In genomic region chr1:156119503-156120209, GRCh38 we compare ENCODE assay signal across 9 cellular contexts. TPM values are rescaled to one million over a fixed set of nuclear protein-coding genes. Genes with fewer than 3 reads are reported as not detected.
A peak's percentile ranks its signal among the peaks of the same experiment; 100 is the strongest.
DNase-seq lines count a peak whose midpoint lies in the region; ATAC-seq, FAIRE-seq and TF ChIP-seq lines count a peak whose summit lies in the region.
"Had no signal": no experiment of that assay in that cellular context is flagged by ENCODE, and none has a peak within 500 bp of the region (broad histone marks: within the 10 kb centered on the region; RNA-seq: fewer than 3 reads in every experiment).

No MANE protein-coding gene starts in this region.

- no peaks in the 10 kb centered on the region for H3K79me2 ChIP-seq in OCI-LY7 (ENCODE audit: insufficient read depth, low read depth, low read length)

- no peak for FAIRE-seq in bronchial epithelial cell (lab: Jason Lieb, UNC)

- WGBS in mesodermal cell (ENCODE audit: insufficient coverage in 2 of 2), 2 experiments: 83 to 89% methylated on average over 3 of the region's 3 CpGs

- no peaks in the 10 kb centered on the region for H4K20me1 ChIP-seq in OCI-LY7 (ENCODE audit: insufficient read depth, low read length)

- no TSS peak for BruUV-seq in OCI-LY7 (replicated peaks; lab: Mats Ljungman, UMichigan)

- DNase-seq in Daoy (ENCODE audit: low read depth) (peak; percentile 81), OCI-LY7 (ENCODE audit: low spot score) (peak; percentile 21), bronchial epithelial cell (ENCODE audit: low read depth) (peak; percentile 64), NCI-H510A (lab: John Stamatoyannopoulos, UW) (no peak)
- no peak for DNase-seq in activated effector memory CD4-positive, alpha-beta T cell treated with Interleukin-2 at 50 U/mL for 16 hours
- DNase-seq: left cardiac atrium had no signal

- no peaks in the 10 kb centered on the region for H3K9me2 ChIP-seq in OCI-LY7 (ENCODE audit: insufficient read depth, low read length)

- no peak overlapping the region for H3K4me2 ChIP-seq in OCI-LY7 (ENCODE audit: low read length)

- H3K27ac ChIP-seq in OCI-LY7 (ENCODE audit: low read depth, low read length, poor library complexity, severe bottlenecking): no peak overlapping the region
- H3K27ac ChIP-seq in mesodermal cell (ENCODE audit: low read depth, low read length, severe bottlenecking): peak overlapping the region; percentile 57

- no peaks in the 10 kb centered on the region for H3K27me3 ChIP-seq in bronchial epithelial cell (ENCODE audit: control insufficient read depth, insufficient read depth, low read length)

- POLR2A ChIA-PET in OCI-LY7 (lab: Charles Lee): interaction anchor here (1.2 kb wide), 1 partner anchor 10 kb away, joined by 3 read pairs; no protein-coding TSS in a partner anchor

- no peak for ATAC-seq in GM21390 (IDR thresholded peaks at IDR 0.05; ENCODE audit: unreplicated experiment)
- no peak for ATAC-seq in HG03196 (IDR thresholded peaks at IDR 0.05; ENCODE audit: unreplicated experiment)

- CTCF ChIA-PET in OCI-LY7 (lab: Charles Lee; ENCODE audit: unreplicated experiment): interaction anchor here (1.3 kb wide), 1 partner anchor 9 kb away, joined by 3 read pairs; no protein-coding TSS in a partner anchor

- TF ChIP-seq CTCF in OCI-LY7 (conservative IDR thresholded peaks at IDR 0.05; ENCODE audit: low read length) (no peak), bronchial epithelial cell (IDR thresholded peaks at IDR 0.05; ENCODE audit: insufficient read depth, low read length, severe bottlenecking) (no peak)

- H3K4me3 ChIP-seq in OCI-LY7 (ENCODE audit: low read depth, low read length, poor library complexity, severe bottlenecking) (no peak overlapping the region), bronchial epithelial cell (ENCODE audit: low read depth, low read length) (no peak overlapping the region), mesodermal cell (ENCODE audit: extremely low read depth, insufficient read depth, low read length, poor library complexity, severe bottlenecking) (no peak overlapping the region)

- no peaks in the 10 kb centered on the region for H3K36me3 ChIP-seq in OCI-LY7 (ENCODE audit: insufficient read depth, low read length)
- H3K36me3 ChIP-seq in bronchial epithelial cell (ENCODE audit: control insufficient read depth, insufficient read depth, low read length): peaks cover 6% of the 10 kb centered on the region
- H3K36me3 ChIP-seq in mesodermal cell (ENCODE audit: control insufficient read depth, insufficient read depth, low read length): peaks cover 44% of the 10 kb centered on the region

- intact Hi-C loops in OCI-LY7 (cut with micrococcal nuclease; ENCODE audit: unreplicated experiment): loop anchor here (10.0 kb wide), 1 partner anchor 325 kb away; no protein-coding TSS in a partner anchor

- peaks cover 4% of the 10 kb centered on the region for H3K4me1 ChIP-seq in OCI-LY7 (ENCODE audit: insufficient read depth, low read length, poor library complexity, severe bottlenecking)
- peaks cover 68% of the 10 kb centered on the region for H3K4me1 ChIP-seq in mesodermal cell (ENCODE audit: control insufficient read depth, insufficient read depth, low read length, poor library complexity, severe bottlenecking)

- no peak overlapping the region for H2AFZ ChIP-seq in OCI-LY7 (ENCODE audit: low read length)

- H3K9me3 ChIP-seq in OCI-LY7 (ENCODE audit: low read length): no peaks in the 10 kb centered on the region
- no peaks in the 10 kb centered on the region for H3K9me3 ChIP-seq in mesodermal cell (ENCODE audit: control insufficient read depth, low read length)

RNA-seq across cellular contexts. Expression of gene LMNA, which starts 5.1 kb away (rescaled TPM):
- total RNA-seq in Daoy (2014; rRNA removed; shearing (Covaris generic)): 708 and 737 TPM in 2 replicates
- total RNA-seq in OCI-LY7 (2014; rRNA removed; shearing (Covaris generic)): 12.9 and 14.3 TPM in 2 replicates
- total RNA-seq in OCI-LY7 (2022) (5.0 and 6.5 TPM in 2 replicates), bronchial epithelial cell (561 and 638 TPM in 2 replicates)
- polyA plus RNA-seq in mesodermal cell (2013, experiment 1 of 2): 193 TPM
- polyA plus RNA-seq in mesodermal cell (2013, experiment 2 of 2): 171 TPM

RNA-seq across cellular contexts. Expression of gene SEMA4A, which starts 33.7 kb away (rescaled TPM):
- total RNA-seq in Daoy (2014; rRNA removed; shearing (Covaris generic)): 0.29 and 0.68 TPM in 2 replicates
- total RNA-seq in OCI-LY7 (2014; rRNA removed; shearing (Covaris generic)): 77.8 and 81.2 TPM in 2 replicates
- total RNA-seq in OCI-LY7 (2022) (196 and 205 TPM in 2 replicates), bronchial epithelial cell (1.8 and 16.9 TPM in 2 replicates)
- 1.6 TPM for polyA plus RNA-seq in mesodermal cell (2013, experiment 1 of 2)
- 1.4 TPM for polyA plus RNA-seq in mesodermal cell (2013, experiment 2 of 2)

RNA-seq across cellular contexts. Expression of gene MEX3A, which starts 37.4 kb away (rescaled TPM):
- total RNA-seq in Daoy (2014; rRNA removed; shearing (Covaris generic)): 5.3 and 12.8 TPM in 2 replicates
- total RNA-seq in OCI-LY7 (2014; rRNA removed; shearing (Covaris generic)): 4.5 and 5.3 TPM in 2 replicates
- total RNA-seq in OCI-LY7 (2022): 5.3 and 5.5 TPM in 2 replicates
- total RNA-seq in bronchial epithelial cell: 0.13 and 0.53 TPM in 2 replicates
- 61.7 TPM for polyA plus RNA-seq in mesodermal cell (2013, experiment 1 of 2)
- 47.5 TPM for polyA plus RNA-seq in mesodermal cell (2013, experiment 2 of 2)

RNA-seq across cellular contexts. Expression of gene RAB25, which starts 58.7 kb away (rescaled TPM):
- total RNA-seq in Daoy (2014; rRNA removed; shearing (Covaris generic)): not detected in 2 replicates
- total RNA-seq in OCI-LY7 (2014; rRNA removed; shearing (Covaris generic)): not detected in 2 replicates
- total RNA-seq in OCI-LY7 (2022): 0.48 TPM in 1 of 2 replicates, not detected in the other
- 30.3 and 83.7 TPM in 2 replicates for total RNA-seq in bronchial epithelial cell
- polyA plus RNA-seq in mesodermal cell (2013, experiment 1 of 2): 0.74 TPM
- 0.91 TPM for polyA plus RNA-seq in mesodermal cell (2013, experiment 2 of 2)
- total RNA-seq: left cardiac atrium had no signal

Comparison
In these comparisons a context has a peak if more than half of its experiments do, and no peak if none do; other contexts are left out.
1. DNase-seq: peak in Daoy (single experiment), OCI-LY7 (single experiment) and bronchial epithelial cell (single experiment); none in activated effector memory CD4-positive, alpha-beta T cell treated with Interleukin-2 at 50 U/mL for 16 hours (single experiment) and NCI-H510A (single experiment).
2. RNA of gene LMNA, which starts 5.1 kb away (total RNA-seq): 708 to 737 TPM in Daoy and 561 to 638 TPM in bronchial epithelial cell; 5.0 to 14.3 TPM in OCI-LY7; every median in the first group is over 10 times any median in the second.